In the genomic region with DNA sequence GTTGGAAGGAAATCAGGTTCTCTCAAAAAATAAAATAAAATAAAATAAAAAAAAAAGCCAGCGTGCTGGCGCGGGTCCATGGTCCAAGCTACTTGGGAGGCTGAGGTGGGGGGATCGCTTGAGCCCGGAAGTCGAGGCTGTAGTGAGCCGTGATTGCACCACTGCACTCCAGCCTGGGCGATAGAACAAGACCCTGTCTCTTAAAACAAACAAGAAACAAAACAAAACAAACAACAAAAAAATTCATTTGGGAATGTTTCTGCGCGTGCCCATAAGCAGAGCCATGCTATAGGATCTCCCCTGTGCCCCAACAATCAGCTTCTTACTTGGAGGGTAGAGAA, we compare ENCODE assay signal across 1 cellular context.
TF ChIP-seq lines count a peak whose summit lies in the region.

No MANE protein-coding gene starts in this region.

TF ChIP-seq in K562, 482 proteins besides CTCF, POLR2A, EP300 and RAD21:
- TF ChIP-seq ZNF830 (CRISPR knock-in tag; IDR thresholded peaks at IDR 0.05) (no peak), ZNF561 (CRISPR knock-in tag; conservative IDR thresholded peaks at IDR 0.05) (no peak), RFX7 (CRISPR knock-in tag; IDR thresholded peaks at IDR 0.05) (no peak), MXI1 (IDR thresholded peaks at IDR 0.05; ENCODE audit: low read depth, low read length) (no peak), ZNF780A (CRISPR knock-in tag; IDR thresholded peaks at IDR 0.05) (no peak), SIX5 (IDR thresholded peaks at IDR 0.05; ENCODE audit: borderline replicate concordance in 1 of 2, insufficient read depth in 1 of 2, low read depth in 1 of 2, low read length in 2 of 2) (no peak), ZNF239 (CRISPR knock-in tag; IDR thresholded peaks at IDR 0.05) (no peak), E2F3 (CRISPR knock-in tag; IDR thresholded peaks at IDR 0.05) (no peak), GATA2 (CRISPR knock-in tag; IDR thresholded peaks at IDR 0.05) (no peak), RBM14 (IDR thresholded peaks at IDR 0.05; ENCODE audit: borderline replicate concordance, insufficient read depth, low read depth, low read length) (no peak), ZNF224 (CRISPR knock-in tag; IDR thresholded peaks at IDR 0.05) (no peak), KLF10 (CRISPR knock-in tag; IDR thresholded peaks at IDR 0.05) (no peak), PML (IDR thresholded peaks at IDR 0.05; ENCODE audit: low read length) (no peak)
